Comparison of ENCODE assay signal across 8 cellular contexts in genomic region chr6:26459023-26459810, GRCh38. TPM values are rescaled to one million over a fixed set of nuclear protein-coding genes. Genes with fewer than 3 reads are reported as not detected.
DNase-seq lines count a peak whose midpoint lies in the region; ATAC-seq and TF ChIP-seq lines count a peak whose summit lies in the region.
"Had no signal": no experiment of that assay in that cellular context is flagged by ENCODE, and none has a peak within 500 bp of the region (broad histone marks: within the 10 kb centered on the region; RNA-seq: fewer than 3 reads in every experiment).

No MANE protein-coding gene starts in this region.

- DNase-seq in GM12865 (ENCODE audit: low read depth) (no peak), adipocyte (ENCODE audit: low read depth) (peak; percentile 21), neural crest cell (ENCODE audit: low read depth, low spot score) (no peak), AG08396 (ENCODE audit: low spot score) (no peak)
- no peak for DNase-seq in activated CD8-positive, alpha-beta memory T cell treated with anti-CD3 and anti-CD28 coated beads, Interleukin-2, amount 50 U/mL, for 4 hours
- DNase-seq: activated CD4-positive, CD25-positive, alpha-beta regulatory T cell treated with anti-CD3 and anti-CD28 coated beads, Interleukin-2, amount 50 U/mL, for 72 hours had no signal

- no peaks in the 10 kb centered on the region for H3K9me3 ChIP-seq in adipocyte (ENCODE audit: control insufficient read depth, low read length)

- no peaks in the 10 kb centered on the region for H3K27me3 Mint-ChIP-seq in neural crest cell (ENCODE audit: low read depth)

- ATAC-seq in HG03460 (IDR thresholded peaks at IDR 0.05; ENCODE audit: unreplicated experiment), result no peak

- H3K36me3 Mint-ChIP-seq in neural crest cell (ENCODE audit: low read depth), result peaks cover 22% of the 10 kb centered on the region

- peak overlapping the region; percentile 100 for H3K4me3 ChIP-seq in GM12865 (ENCODE audit: low read depth, low read length)
- H3K4me3 ChIP-seq in adipocyte (ENCODE audit: low read length), result peak overlapping the region; percentile 99

- H3K27ac Mint-ChIP-seq in neural crest cell (ENCODE audit: unreplicated experiment), result no peak overlapping the region

- H3K9ac ChIP-seq in adipocyte (ENCODE audit: low read length), result peak overlapping the region; percentile 37

- peaks cover 34% of the 10 kb centered on the region for H3K36me3 ChIP-seq in adipocyte (ENCODE audit: control insufficient read depth, insufficient read depth, low read length, severe bottlenecking)

- no peaks in the 10 kb centered on the region for H3K9me3 Mint-ChIP-seq in neural crest cell

- peaks cover 36% of the 10 kb centered on the region for H3K4me1 Mint-ChIP-seq in neural crest cell

- H3K4me1 ChIP-seq in adipocyte (ENCODE audit: control insufficient read depth, insufficient read depth, low read length), result peaks cover 45% of the 10 kb centered on the region

- no peak for TF ChIP-seq CTCF in GM12865 (IDR thresholded peaks at IDR 0.05; ENCODE audit: insufficient read depth, low read depth, low read length, missing control alignments)
- no peak for TF ChIP-seq CTCF in neural crest cell (conservative IDR thresholded peaks at IDR 0.05)

- H3K27me3 ChIP-seq in adipocyte (replicated peaks; ENCODE audit: control insufficient read depth, insufficient read depth, low read length), result no peaks in the 10 kb centered on the region

- peak overlapping the region; percentile 59 for H3K4me3 Mint-ChIP-seq in neural crest cell

RNA-seq across cellular contexts. Expression of gene BTN2A1, which starts 1.5 kb away (rescaled TPM):
- total RNA-seq in neural crest cell, result 25.2 and 25.8 TPM in 2 replicates

RNA-seq across cellular contexts. Expression of gene BTN3A3, which starts 18.9 kb away (rescaled TPM):
- 4.2 and 5.1 TPM in 2 replicates for total RNA-seq in neural crest cell

RNA-seq across cellular contexts. Expression of gene BTN1A1, which starts 40.9 kb away (rescaled TPM):
- not detected in 2 replicates for total RNA-seq in neural crest cell
- total RNA-seq: HT1080 had no signal

RNA-seq across cellular contexts. Expression of gene BTN3A1, which starts 57.1 kb away (rescaled TPM):
- total RNA-seq in neural crest cell, result 12.7 and 13.8 TPM in 2 replicates
